ENCODE assay signal across 29 cellular contexts in the genomic region with DNA sequence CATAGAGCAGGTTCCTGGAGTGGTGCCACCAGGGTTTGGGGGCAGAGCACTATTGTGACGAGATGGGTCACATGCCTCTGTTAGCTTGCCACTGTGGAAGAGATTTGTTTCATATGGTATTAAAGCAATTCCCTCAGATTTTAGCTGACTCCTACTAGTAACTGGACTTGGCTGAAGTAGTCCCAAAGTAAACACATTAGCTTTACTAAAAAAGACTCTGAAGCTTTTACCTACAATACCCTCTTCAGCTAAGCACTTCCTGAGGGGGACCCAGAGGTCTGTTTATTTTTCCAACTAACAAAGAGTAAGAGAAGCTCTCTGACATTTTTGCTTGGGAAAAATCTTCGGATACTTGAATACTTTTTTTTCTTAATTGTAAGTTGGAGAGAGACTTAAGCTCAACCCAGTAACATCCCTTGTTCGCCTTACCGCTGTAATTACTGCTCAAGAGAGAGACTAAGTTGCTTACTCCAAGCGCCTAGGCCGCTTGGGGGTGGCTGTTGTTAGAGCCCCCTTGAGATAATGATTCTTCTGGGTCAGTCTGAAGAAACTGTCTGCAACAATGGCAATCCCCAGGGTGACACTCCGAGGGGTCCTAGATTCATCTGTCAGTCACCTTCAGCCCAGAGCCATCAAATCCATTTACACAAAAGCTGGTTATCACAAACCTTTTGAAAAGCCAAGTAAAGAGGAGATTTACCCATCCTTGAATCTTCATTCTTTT.
A peak's percentile ranks its signal among the peaks of the same experiment; 100 is the strongest.
DNase-seq lines count a peak whose midpoint lies in the region; ATAC-seq lines count a peak whose summit lies in the region.
"Had no signal": no experiment of that assay in that cellular context is flagged by ENCODE, and none has a peak within 500 bp of the region (broad histone marks: within the 10 kb centered on the region; RNA-seq: fewer than 3 reads in every experiment).

No MANE protein-coding gene starts in this region.

- H3K9me3 Mint-ChIP-seq in activated CD8-positive, alpha-beta T cell treated with anti-CD3 and anti-CD28 coated beads, Interleukin-2, amount 10 ng/mL, durations not matched to agents 7 days and 5 days (ENCODE audit: insufficient read depth), result peaks cover 4% of the 10 kb centered on the region
- H3K9me3 Mint-ChIP-seq: activated naive CD8-positive, alpha-beta T cell treated with anti-CD3 and anti-CD28 coated beads for 36 hours; stimulated activated naive CD8-positive, alpha-beta T cell treated with anti-CD3 and anti-CD28 coated beads, Interleukin-15, Interleukin-2, amounts not matched to agents 100 ng/mL and 50 ng/mL, for 24 hours had no signal

- ATAC-seq in sciatic nerve, result peak; percentile 38
- no peak for ATAC-seq in activated CD8-positive, alpha-beta T cell treated with anti-CD3 and anti-CD28 coated beads, Interleukin-2, amount 10 ng/mL, durations not matched to agents 7 days and 5 days
- ATAC-seq in GM18520 (IDR thresholded peaks at IDR 0.05; ENCODE audit: unreplicated experiment), result no peak
- ATAC-seq in GM21717 (IDR thresholded peaks at IDR 0.05; ENCODE audit: unreplicated experiment), result no peak
- ATAC-seq: activated CD4-positive, alpha-beta T cell treated with anti-CD3 and anti-CD28 coated beads for 36 hours; left lobe of liver; PC-3; Right ventricle myocardium inferior had no signal

- CTCF ChIA-PET in activated CD8-positive, alpha-beta T cell treated with anti-CD3 and anti-CD28 coated beads, Interleukin-2, amount 10 ng/mL, durations not matched to agents 7 days and 5 days (lab: Charles Lee), result no interaction called here

- H3K27ac Mint-ChIP-seq in activated CD8-positive, alpha-beta T cell treated with anti-CD3 and anti-CD28 coated beads, Interleukin-2, amount 10 ng/mL, durations not matched to agents 7 days and 5 days, result no peak overlapping the region
- H3K27ac Mint-ChIP-seq: activated CD4-positive, alpha-beta T cell treated with anti-CD3 and anti-CD28 coated beads for 36 hours; activated naive CD8-positive, alpha-beta T cell treated with anti-CD3 and anti-CD28 coated beads for 36 hours; B cell; CD8-positive, alpha-beta memory T cell; naive B cell; stimulated activated naive CD8-positive, alpha-beta T cell treated with anti-CD3 and anti-CD28 coated beads, Interleukin-15, Interleukin-2, amounts not matched to agents 100 ng/mL and 50 ng/mL, for 24 hours had no signal

- H3K4me1 Mint-ChIP-seq in activated CD8-positive, alpha-beta T cell treated with anti-CD3 and anti-CD28 coated beads, Interleukin-2, amount 10 ng/mL, durations not matched to agents 7 days and 5 days (ENCODE audit: low read depth), result no peaks in the 10 kb centered on the region
- H3K4me1 Mint-ChIP-seq: activated CD4-positive, alpha-beta T cell treated with anti-CD3 and anti-CD28 coated beads for 36 hours; activated naive CD8-positive, alpha-beta T cell treated with anti-CD3 and anti-CD28 coated beads for 36 hours; B cell; CD8-positive, alpha-beta memory T cell; naive B cell had no signal

- POLR2A ChIA-PET in activated CD8-positive, alpha-beta T cell treated with anti-CD3 and anti-CD28 coated beads, Interleukin-2, amount 10 ng/mL, durations not matched to agents 7 days and 5 days (lab: Charles Lee), result no interaction called here

- no peaks in the 10 kb centered on the region for H3K27me3 Mint-ChIP-seq in activated CD8-positive, alpha-beta T cell treated with anti-CD3 and anti-CD28 coated beads, Interleukin-2, amount 10 ng/mL, durations not matched to agents 7 days and 5 days (ENCODE audit: low read depth)
- H3K27me3 Mint-ChIP-seq: activated CD4-positive, alpha-beta T cell treated with anti-CD3 and anti-CD28 coated beads for 36 hours; activated naive CD8-positive, alpha-beta T cell treated with anti-CD3 and anti-CD28 coated beads for 36 hours; B cell; CD8-positive, alpha-beta memory T cell; naive B cell; stimulated activated naive CD8-positive, alpha-beta T cell treated with anti-CD3 and anti-CD28 coated beads, Interleukin-15, Interleukin-2, amounts not matched to agents 100 ng/mL and 50 ng/mL, for 24 hours had no signal

- H3K36me3 Mint-ChIP-seq in activated CD8-positive, alpha-beta T cell treated with anti-CD3 and anti-CD28 coated beads, Interleukin-2, amount 10 ng/mL, durations not matched to agents 7 days and 5 days (ENCODE audit: low read depth), result no peaks in the 10 kb centered on the region
- H3K36me3 Mint-ChIP-seq: activated naive CD8-positive, alpha-beta T cell treated with anti-CD3 and anti-CD28 coated beads for 36 hours; CD8-positive, alpha-beta memory T cell; naive B cell had no signal

- peak; percentile 17 for DNase-seq in NCI-H510A treated with DMSO at 0.1 percent for 48 hours (lab: John Stamatoyannopoulos, UW)
- no peak for DNase-seq in NCI-H510A (lab: John Stamatoyannopoulos, UW)
- peak; percentile 75 for DNase-seq in NCI-H2227 treated with DMSO at 0.1 percent for 48 hours (lab: John Stamatoyannopoulos, UW)
- peak; percentile 15 for DNase-seq in iPS-NIHi7 (ENCODE audit: extremely low spot score)
- no peak for DNase-seq in sciatic nerve (ENCODE audit: low spot score)
- no peak for DNase-seq in activated CD8-positive, alpha-beta T cell treated with anti-CD3 and anti-CD28 coated beads, Interleukin-2, amount 10 ng/mL, durations not matched to agents 7 days and 5 days
- DNase-seq: activated CD4-positive, alpha-beta T cell treated with anti-CD3 and anti-CD28 coated beads for 36 hours; activated CD8-positive, alpha-beta memory T cell treated with anti-CD3 and anti-CD28 coated beads for 24 hours; activated effector memory CD4-positive, alpha-beta T cell treated with anti-CD3 and anti-CD28 coated beads, Interleukin-2, amount 50 U/mL, for 16 hours; activated naive CD8-positive, alpha-beta T cell treated with anti-CD3 and anti-CD28 coated beads for 36 hours; aorta; CD8-positive, alpha-beta memory T cell; cerebellar nuclear complex; DMS153; GF-D8; HCEC 1CT; hypothalamus; naive B cell; NK-92 treated with Interleukin-12 subunit alpha and Interleukin-12 subunit beta, amount 100 ng/mL, for 24 hours; PC-3; small intestine; T-helper 2 cell; transverse colon had no signal

- no peak overlapping the region for H3K4me3 Mint-ChIP-seq in activated CD8-positive, alpha-beta T cell treated with anti-CD3 and anti-CD28 coated beads, Interleukin-2, amount 10 ng/mL, durations not matched to agents 7 days and 5 days
- H3K4me3 Mint-ChIP-seq: activated CD4-positive, alpha-beta T cell treated with anti-CD3 and anti-CD28 coated beads for 36 hours; activated naive CD8-positive, alpha-beta T cell treated with anti-CD3 and anti-CD28 coated beads for 36 hours; B cell; CD8-positive, alpha-beta memory T cell; naive B cell; stimulated activated naive CD8-positive, alpha-beta T cell treated with anti-CD3 and anti-CD28 coated beads, Interleukin-15, Interleukin-2, amounts not matched to agents 100 ng/mL and 50 ng/mL, for 24 hours had no signal

- intact Hi-C loops in sciatic nerve (cut with DNase I), result no loop called here

Comparison
In these comparisons a context has a peak if more than half of its experiments do, and no peak if none do; other contexts are left out.
1. DNase-seq: peak in NCI-H510A treated with DMSO at 0.1 percent for 48 hours (single experiment), NCI-H2227 treated with DMSO at 0.1 percent for 48 hours (single experiment) and iPS-NIHi7 (single experiment); none in NCI-H510A (single experiment), sciatic nerve (single experiment) and activated CD8-positive, alpha-beta T cell treated with anti-CD3 and anti-CD28 coated beads, Interleukin-2, amount 10 ng/mL, durations not matched to agents 7 days and 5 days (single experiment).